Comparison of ENCODE assay signal across 8 cellular contexts in genomic region chr16:89565506-89566372, GRCh38. TPM values are rescaled to one million over a fixed set of nuclear protein-coding genes. Genes with fewer than 3 reads are reported as not detected.
DNase-seq lines count a peak whose midpoint lies in the region; ATAC-seq, FAIRE-seq and TF ChIP-seq lines count a peak whose summit lies in the region.

No MANE protein-coding gene starts in this region.

- H3K27me3 ChIP-seq in BE2C (no peaks in the 10 kb centered on the region), H9 (ENCODE audit: insufficient read depth, low read length) (no peaks in the 10 kb centered on the region)

- H4K20me1 ChIP-seq in H9 (ENCODE audit: control insufficient read depth, insufficient read depth, insufficient read length), result peaks cover 4% of the 10 kb centered on the region

- peaks cover 7% of the 10 kb centered on the region for H3K27me3 Mint-ChIP-seq in H9 (ENCODE audit: low read depth)
- peaks cover 4% of the 10 kb centered on the region for H3K27me3 Mint-ChIP-seq in activated naive CD4-positive, alpha-beta T cell treated with anti-CD3 and anti-CD28 coated beads, Interleukin-2, amount 10 ng/mL, durations not matched to agents 7 days and 5 days

- H2BK120ac ChIP-seq in H9 (ENCODE audit: low read depth, low read length, poor library complexity, severe bottlenecking), result no peak overlapping the region

- H3K14ac ChIP-seq in H9 (ENCODE audit: insufficient read depth, low read length), result peak overlapping the region; percentile 3; the same call in 1 of the 2 replicates

- H4K8ac ChIP-seq in H9 (replicated peaks; ENCODE audit: insufficient read length, low read depth, low read length), result no peak overlapping the region

- no peak overlapping the region for H3K4ac ChIP-seq in H9 (ENCODE audit: low read depth, low read length)

- H3K4me1 Mint-ChIP-seq in H9, result peaks cover 42 to 43% of the 10 kb centered on the region in 2 experiments
- peaks cover 52% of the 10 kb centered on the region for H3K4me1 Mint-ChIP-seq in activated naive CD4-positive, alpha-beta T cell treated with anti-CD3 and anti-CD28 coated beads, Interleukin-2, amount 10 ng/mL, durations not matched to agents 7 days and 5 days

- H3K79me1 ChIP-seq in H9 (ENCODE audit: insufficient read depth, low read depth, low read length, poor library complexity, severe bottlenecking), result peaks cover 6% of the 10 kb centered on the region

- no peak overlapping the region for H3K9ac ChIP-seq in H9 (ENCODE audit: extremely low read depth, insufficient read length, low read length)

- H3K4me3 ChIP-seq in BE2C (ENCODE audit: low read depth, low read length) (peak overlapping the region; percentile 34), skeletal muscle cell (ENCODE audit: low read depth, low read length) (peak overlapping the region; percentile 25)

- peaks cover 26 to 45% (median 32%) of the 10 kb centered on the region in 3 experiments for H3K36me3 Mint-ChIP-seq in H9 (ENCODE audit: insufficient read depth in 1 of 3, low read depth in 3 of 3)
- H3K36me3 Mint-ChIP-seq in activated naive CD4-positive, alpha-beta T cell treated with anti-CD3 and anti-CD28 coated beads, Interleukin-2, amount 10 ng/mL, durations not matched to agents 7 days and 5 days, result peaks cover 39% of the 10 kb centered on the region

- peak overlapping the region; percentile 74 to 99 (median 95); a peak in 5 of 7 replicates for H3K27ac Mint-ChIP-seq in H9
- no peak overlapping the region for H3K27ac Mint-ChIP-seq in activated naive CD4-positive, alpha-beta T cell treated with anti-CD3 and anti-CD28 coated beads, Interleukin-2, amount 10 ng/mL, durations not matched to agents 7 days and 5 days

- no peak overlapping the region for H3K18ac ChIP-seq in H9 (ENCODE audit: insufficient read length, low read depth, low read length)

- no peak overlapping the region for H4K5ac ChIP-seq in H9 (ENCODE audit: insufficient read length, low read depth, low read length)

- H2AK5ac ChIP-seq in H9 (ENCODE audit: insufficient read length, low read length), result no peak overlapping the region

- peaks cover 10% of the 10 kb centered on the region; the same call in 1 of the 2 replicates for H3K79me2 ChIP-seq in H9 (ENCODE audit: insufficient read depth, low read length)

- peak overlapping the region; percentile 96 for H3K4me3 Mint-ChIP-seq in H9
- H3K4me3 Mint-ChIP-seq in activated naive CD4-positive, alpha-beta T cell treated with anti-CD3 and anti-CD28 coated beads, Interleukin-2, amount 10 ng/mL, durations not matched to agents 7 days and 5 days, result peak overlapping the region; percentile 23

- no CpG with 5 or more reads among the region's 46 CpGs for WGBS in H9 (ENCODE audit: extremely low coverage, insufficient read length, low lambda C conversion rate)

- no peak overlapping the region for H4K91ac ChIP-seq in H9 (ENCODE audit: insufficient read length, low read depth, low read length)

- H2BK5ac ChIP-seq in H9 (ENCODE audit: insufficient read length, low read length), result no peak overlapping the region

- no peaks in the 10 kb centered on the region; a peak in 1 of 5 replicates for H3K9me3 Mint-ChIP-seq in H9
- H3K9me3 Mint-ChIP-seq in activated naive CD4-positive, alpha-beta T cell treated with anti-CD3 and anti-CD28 coated beads, Interleukin-2, amount 10 ng/mL, durations not matched to agents 7 days and 5 days, result no peaks in the 10 kb centered on the region

- no peak overlapping the region for H2BK12ac ChIP-seq in H9 (ENCODE audit: insufficient read length, low read depth, low read length)

- H3T11ph ChIP-seq in H9 (ENCODE audit: low read length), result no peak overlapping the region

- no peak overlapping the region for H3K56ac ChIP-seq in H9 (ENCODE audit: insufficient read length, low read depth, low read length)

- ATAC-seq in left cardiac atrium, result peak; percentile 29 to 47
- no peak for ATAC-seq in HG02885 (IDR thresholded peaks at IDR 0.05; ENCODE audit: poor library complexity, unreplicated experiment)
- no peak for ATAC-seq in HG02852 (IDR thresholded peaks at IDR 0.05; ENCODE audit: unreplicated experiment)

- no peak overlapping the region for H2AFZ ChIP-seq in H9 (ENCODE audit: low read length)

- H3K9me3 ChIP-seq in BE2C (no peaks in the 10 kb centered on the region), H9 (ENCODE audit: control insufficient read depth, low read depth, low read length) (no peaks in the 10 kb centered on the region)

- H2BK20ac ChIP-seq in H9 (ENCODE audit: low read depth, low read length, poor library complexity, severe bottlenecking), result no peak overlapping the region

- peaks cover 42% of the 10 kb centered on the region for H3K36me3 ChIP-seq in BE2C

- DNase-seq in BE2C, result peak; percentile 70
- DNase-seq in H9, result peak; percentile 85
- DNase-seq in RCC 7860 (ENCODE audit: low spot score), result peak; percentile 70
- peak; percentile 70 for DNase-seq in activated naive CD4-positive, alpha-beta T cell treated with anti-CD3 and anti-CD28 coated beads, Interleukin-2, amount 10 ng/mL, durations not matched to agents 7 days and 5 days
- peak; percentile 57 for DNase-seq in left cardiac atrium
- no peak for DNase-seq in skeletal muscle cell (ENCODE audit: low read depth)

- H3K23ac ChIP-seq in H9 (ENCODE audit: insufficient read length, low read depth, low read length), result no peak overlapping the region

- intact Hi-C loops in left cardiac atrium (cut with DNase I), result no loop called here

- H3K23me2 ChIP-seq in H9 (ENCODE audit: insufficient read length, low read depth, low read length, poor library complexity, severe bottlenecking), result peaks cover 19% of the 10 kb centered on the region

- FAIRE-seq in RCC 7860 (lab: Jason Lieb, UNC), result no peak

- peak overlapping the region; percentile 97 for H3K4me2 ChIP-seq in H9 (ENCODE audit: insufficient read depth, insufficient read length, low read length)

- no peak overlapping the region for H2BK15ac ChIP-seq in H9 (ENCODE audit: low read depth, low read length)

- H3K4me1 ChIP-seq in BE2C (peaks cover 16% of the 10 kb centered on the region), H9 (ENCODE audit: insufficient read depth, low read length) (no peaks in the 10 kb centered on the region; the same call in 1 of the 2 replicates)

- TF ChIP-seq CTCF in BE2C (IDR thresholded peaks at IDR 0.05; ENCODE audit: low read depth, low read length), result peak; percentile 59
- TF ChIP-seq CTCF in H9 (conservative IDR thresholded peaks at IDR 0.05), result peak; percentile 89

- CTCF ChIA-PET in activated naive CD4-positive, alpha-beta T cell treated with anti-CD3 and anti-CD28 coated beads, Interleukin-2, amount 10 ng/mL, durations not matched to agents 7 days and 5 days (lab: Charles Lee), result interaction anchor here (1.0 to 1.4 kb wide), 2 partner anchors 14 to 17 kb away, joined by 3 to 6 read pairs; no protein-coding TSS in a partner anchor

- H3K27ac ChIP-seq in H9 (ENCODE audit: insufficient read length, low read depth, low read length), result no peak overlapping the region

RNA-seq across cellular contexts. Expression of gene RPL13, which starts 5.3 kb away (rescaled TPM):
- polyA plus RNA-seq in BE2C (2012; ENCODE audit: insufficient read depth, insufficient read length, low read depth), result 3,732 TPM
- total RNA-seq in H9 (2021) (2,157 and 2,259 TPM in 2 replicates), left cardiac atrium (1,000 to 10,000 TPM; 1,319 to 1,367 TPM)

RNA-seq across cellular contexts. Expression of gene CPNE7, which starts 9.8 kb away (rescaled TPM):
- 14.5 TPM for polyA plus RNA-seq in BE2C (2012; ENCODE audit: insufficient read depth, insufficient read length, low read depth)
- 22.5 and 23.4 TPM in 2 replicates for total RNA-seq in H9 (2021)
- total RNA-seq in left cardiac atrium, result not detected

RNA-seq across cellular contexts. Expression of gene DPEP1, which starts 47.7 kb away (rescaled TPM):
- polyA plus RNA-seq in BE2C (2012; ENCODE audit: insufficient read depth, insufficient read length, low read depth), result 0.91 TPM
- 1.1 and 1.2 TPM in 2 replicates for total RNA-seq in H9 (2021)
- not detected for total RNA-seq in left cardiac atrium

RNA-seq across cellular contexts. Expression of gene SPG7, which starts 57.5 kb away (rescaled TPM):
- 59.3 TPM for polyA plus RNA-seq in BE2C (2012; ENCODE audit: insufficient read depth, insufficient read length, low read depth)
- total RNA-seq in H9 (2021), result 110 and 119 TPM in 2 replicates
- total RNA-seq in left cardiac atrium, result 10 to 100 TPM; 78.5 to 99.5 TPM

Comparison
In these comparisons a context has a peak if more than half of its experiments do, and no peak if none do; other contexts are left out.
1. ATAC-seq: peak in left cardiac atrium (2 of 2); none in HG02885 (single experiment) and HG02852 (single experiment).
2. RNA of gene CPNE7, which starts 9.8 kb away (total RNA-seq): 22.5 to 23.4 TPM in H9; not detected in left cardiac atrium; every median in the first group is over 10 times any median in the second.